Comparison of ENCODE assay signal across 21 cellular contexts in the genomic region with DNA sequence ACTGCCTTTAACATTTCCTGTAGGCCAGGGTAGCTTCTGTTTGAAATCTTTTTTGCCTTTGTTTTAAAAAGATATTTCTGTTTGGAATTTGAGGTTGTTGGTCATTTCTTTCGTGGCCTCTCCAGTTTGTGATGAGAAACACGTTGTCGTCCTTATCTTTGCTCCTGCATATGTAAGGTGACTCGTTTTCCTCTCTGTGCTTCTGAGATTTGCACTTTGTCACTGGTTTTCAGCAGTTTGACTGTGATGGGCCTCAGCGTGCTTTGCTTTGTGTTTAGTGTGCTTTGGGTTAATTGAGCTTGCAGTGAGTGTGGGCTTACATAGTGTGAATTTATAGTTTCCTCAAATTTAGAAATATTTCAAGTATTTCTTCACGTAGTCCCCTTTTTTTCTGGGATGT.
DNase-seq lines count a peak whose midpoint lies in the region; ATAC-seq and TF ChIP-seq lines count a peak whose summit lies in the region.
"Had no signal": no experiment of that assay in that cellular context is flagged by ENCODE, and none has a peak within 500 bp of the region (broad histone marks: within the 10 kb centered on the region; RNA-seq: fewer than 3 reads in every experiment).

No MANE protein-coding gene starts in this region.

- intact Hi-C loops in cardiac septum (cut with DNase I) (no loop called here), upper lobe of right lung (cut with DNase I) (no loop called here), OCI-LY7 (cut with micrococcal nuclease; ENCODE audit: unreplicated experiment) (no loop called here)
- intact Hi-C loops in CD8-positive, alpha-beta T cell (cut with DNase I, micrococcal nuclease) = no loop called here

- H4K20me1 ChIP-seq in OCI-LY7 (ENCODE audit: insufficient read depth, low read length) = no peaks in the 10 kb centered on the region

- H3K9me3 ChIP-seq in right atrium auricular region (no peaks in the 10 kb centered on the region), mesenchymal stem cell (ENCODE audit: control insufficient read depth, low read length) (no peaks in the 10 kb centered on the region), upper lobe of right lung (no peaks in the 10 kb centered on the region), OCI-LY7 (ENCODE audit: low read length) (no peaks in the 10 kb centered on the region)
- H3K9me3 ChIP-seq in CD8-positive, alpha-beta T cell (ENCODE audit: low read length) = no peaks in the 10 kb centered on the region

- H3K4me2 ChIP-seq in mesenchymal stem cell (ENCODE audit: low read length, poor library complexity, severe bottlenecking) (no peak overlapping the region), OCI-LY7 (ENCODE audit: low read length) (no peak overlapping the region)

- H3K9me3 Mint-ChIP-seq in CD8-positive, alpha-beta T cell = no peaks in the 10 kb centered on the region

- no peak overlapping the region for H2BK15ac ChIP-seq in mesenchymal stem cell (ENCODE audit: low read depth, poor library complexity, severe bottlenecking)

- H3K4me1 ChIP-seq in right atrium auricular region (peaks cover 0 to 37% of the 10 kb centered on the region in 2 donors), mesenchymal stem cell (ENCODE audit: control insufficient read depth, insufficient read depth, low read depth, low read length) (peaks cover 2% of the 10 kb centered on the region), upper lobe of right lung (no peaks in the 10 kb centered on the region), OCI-LY7 (ENCODE audit: insufficient read depth, low read length, poor library complexity, severe bottlenecking) (no peaks in the 10 kb centered on the region)
- no peaks in the 10 kb centered on the region for H3K4me1 ChIP-seq in CD8-positive, alpha-beta T cell (ENCODE audit: insufficient read depth, low read length)

- POLR2A ChIA-PET in CD8-positive, alpha-beta T cell (lab: Charles Lee) = no interaction called here
- POLR2A ChIA-PET in OCI-LY7 (lab: Charles Lee) = no interaction called here

- no peak for ATAC-seq in upper lobe of right lung
- ATAC-seq in CD8-positive, alpha-beta T cell = no peak

- peak overlapping the region in 1 of 2 experiments; percentile 21 for H3K18ac ChIP-seq in mesenchymal stem cell (ENCODE audit: low read depth in 1 of 2, low read length in 2 of 2)

- WGBS in mesenchymal stem cell = 47% methylated on average over 5 of the region's 6 CpGs

- H2AFZ ChIP-seq in mesenchymal stem cell (ENCODE audit: low read depth, low read length) (no peak overlapping the region), OCI-LY7 (ENCODE audit: low read length) (no peak overlapping the region)

- H3K27ac ChIP-seq in right atrium auricular region = no peak overlapping the region
- H3K27ac ChIP-seq in mesenchymal stem cell (ENCODE audit: low read length, poor library complexity, severe bottlenecking) = no peak overlapping the region
- H3K27ac ChIP-seq in upper lobe of right lung = no peak overlapping the region
- no peak overlapping the region for H3K27ac ChIP-seq in CD8-positive, alpha-beta T cell (ENCODE audit: low read depth, low read length)
- no peak overlapping the region for H3K27ac ChIP-seq in OCI-LY7 (ENCODE audit: low read depth, low read length, poor library complexity, severe bottlenecking)
- H3K27ac ChIP-seq: SK-N-MC had no signal

- peaks cover 52% of the 10 kb centered on the region for H3K4me1 Mint-ChIP-seq in CD8-positive, alpha-beta T cell (ENCODE audit: low read depth)

- H3K14ac ChIP-seq in mesenchymal stem cell (ENCODE audit: low read length in 2 of 2) = no peak overlapping the region

- H3K9ac ChIP-seq in mesenchymal stem cell (ENCODE audit: low read length) = no peak overlapping the region

- no peak overlapping the region for H2BK5ac ChIP-seq in mesenchymal stem cell (ENCODE audit: low read depth, low read length, poor library complexity, severe bottlenecking)

- H4K91ac ChIP-seq in mesenchymal stem cell (ENCODE audit: low read length) = no peak overlapping the region

- H3K27me3 ChIP-seq in right atrium auricular region = no peaks in the 10 kb centered on the region
- H3K27me3 ChIP-seq in mesenchymal stem cell (ENCODE audit: control insufficient read depth in 1 of 2, insufficient read depth in 1 of 2, low read length in 2 of 2) = no peaks in the 10 kb centered on the region
- no peaks in the 10 kb centered on the region for H3K27me3 ChIP-seq in upper lobe of right lung
- no peaks in the 10 kb centered on the region for H3K27me3 ChIP-seq in CD8-positive, alpha-beta T cell (ENCODE audit: insufficient read depth, low read length)

- BruUV-seq in OCI-LY7 (replicated peaks; lab: Mats Ljungman, UMichigan) = no TSS peak

- peaks cover 14% of the 10 kb centered on the region for H3K79me1 ChIP-seq in mesenchymal stem cell (replicated peaks; ENCODE audit: low read length, poor library complexity, severe bottlenecking)

- CTCF ChIA-PET in CD8-positive, alpha-beta T cell (lab: Charles Lee) = interaction anchor here (1.2 kb wide), 1 partner anchor 25 kb away, joined by 4 read pairs; no protein-coding TSS in a partner anchor
- CTCF ChIA-PET in OCI-LY7 (lab: Charles Lee; ENCODE audit: unreplicated experiment) = no interaction called here

- peaks cover 12% of the 10 kb centered on the region for H3K36me3 Mint-ChIP-seq in CD8-positive, alpha-beta T cell

- H3K9me2 ChIP-seq in OCI-LY7 (ENCODE audit: insufficient read depth, low read length) = no peaks in the 10 kb centered on the region

- H3K4ac ChIP-seq in mesenchymal stem cell (ENCODE audit: low read depth in 1 of 2, low read length in 2 of 2) = no peak overlapping the region

- peaks cover 29% of the 10 kb centered on the region for H3K79me2 ChIP-seq in OCI-LY7 (ENCODE audit: insufficient read depth, low read depth, low read length)

- no peak for TF ChIP-seq CTCF in right atrium auricular region (IDR thresholded peaks at IDR 0.05)
- TF ChIP-seq CTCF in upper lobe of right lung (IDR thresholded peaks at IDR 0.05) = no peak
- TF ChIP-seq CTCF in CD8-positive, alpha-beta T cell (IDR thresholded peaks at IDR 0.05) = no peak
- no peak for TF ChIP-seq CTCF in OCI-LY7 (conservative IDR thresholded peaks at IDR 0.05; ENCODE audit: low read length)

- H3K36me3 ChIP-seq in right atrium auricular region (no peaks in the 10 kb centered on the region), mesenchymal stem cell (ENCODE audit: control insufficient read depth in 1 of 2, insufficient read depth in 2 of 2, low read depth in 1 of 2, low read length in 2 of 2) (peaks cover 0 to 3% of the 10 kb centered on the region in 2 experiments), upper lobe of right lung (no peaks in the 10 kb centered on the region), OCI-LY7 (ENCODE audit: insufficient read depth, low read length) (no peaks in the 10 kb centered on the region)
- H3K36me3 ChIP-seq in CD8-positive, alpha-beta T cell (ENCODE audit: insufficient read depth, low read length) = no peaks in the 10 kb centered on the region

- H4K8ac ChIP-seq in mesenchymal stem cell (ENCODE audit: low read length) = no peak overlapping the region

- no peak overlapping the region for H2AK5ac ChIP-seq in mesenchymal stem cell (ENCODE audit: low read length, severe bottlenecking)

- no peak overlapping the region for H3K27ac Mint-ChIP-seq in CD8-positive, alpha-beta T cell
- H3K27ac Mint-ChIP-seq: B cell had no signal

- no peaks in the 10 kb centered on the region for H3K27me3 Mint-ChIP-seq in CD8-positive, alpha-beta T cell (ENCODE audit: low read depth)
- H3K27me3 Mint-ChIP-seq: B cell had no signal

- peak; percentile 36 for DNase-seq in cardiac septum (ENCODE audit: low spot score)
- no peak for DNase-seq in right atrium auricular region (ENCODE audit: low spot score)
- DNase-seq in dermis blood vessel endothelial cell = peak; percentile 32
- peak; percentile 19 for DNase-seq in mesenchymal stem cell
- DNase-seq in upper lobe of right lung = peak; percentile 7
- no peak for DNase-seq in CD8-positive, alpha-beta T cell
- DNase-seq in OCI-LY7 (ENCODE audit: low spot score) = no peak
- no peak for DNase-seq in DMS 273 (lab: John Stamatoyannopoulos, UW; ENCODE audit: unreplicated experiment)
- DNase-seq: COR-L47; GDM1; HCEC 1CT; Karpas-422; NCI-H1048; NCI-H146; NCI-H2081 treated with DMSO at 0.1 percent for 48 hours; NCI-H510A; NCI-H748 treated with DMSO at 0.1 percent for 48 hours; NK-92 treated with Interleukin-12 subunit alpha and Interleukin-12 subunit beta, amount 100 ng/mL, for 24 hours; SHP77 had no signal

- H2BK12ac ChIP-seq in mesenchymal stem cell (ENCODE audit: low read length in 2 of 2) = no peak overlapping the region

- H3K23ac ChIP-seq in mesenchymal stem cell (ENCODE audit: low read length in 2 of 2) = no peak overlapping the region

- H3K4me3 ChIP-seq in right atrium auricular region = no peak overlapping the region
- H3K4me3 ChIP-seq in mesenchymal stem cell (ENCODE audit: insufficient read depth in 1 of 2, low read depth in 1 of 2, low read length in 2 of 2) = no peak overlapping the region
- H3K4me3 ChIP-seq in upper lobe of right lung = no peak overlapping the region
- H3K4me3 ChIP-seq in CD8-positive, alpha-beta T cell (ENCODE audit: low read depth, low read length) = no peak overlapping the region
- no peak overlapping the region for H3K4me3 ChIP-seq in OCI-LY7 (ENCODE audit: low read depth, low read length, poor library complexity, severe bottlenecking)
- H3K4me3 ChIP-seq: SK-N-MC had no signal

- H3K4me3 Mint-ChIP-seq in CD8-positive, alpha-beta T cell = no peak overlapping the region
- H3K4me3 Mint-ChIP-seq: B cell had no signal

- no peak overlapping the region for H2BK120ac ChIP-seq in mesenchymal stem cell (ENCODE audit: low read depth, low read length)

Comparison
In these comparisons a context has a peak if more than half of its experiments do, and no peak if none do; other contexts are left out.
1. DNase-seq: peak in cardiac septum (single experiment), dermis blood vessel endothelial cell (single experiment), mesenchymal stem cell (single experiment) and upper lobe of right lung (single experiment); none in right atrium auricular region (single experiment), CD8-positive, alpha-beta T cell (0 of 7), OCI-LY7 (single experiment) and DMS 273 (single experiment).